In genomic region chr13:111267205-111267604, GRCh38 we compare ENCODE assay signal across 22 cellular contexts. TPM values are rescaled to one million over a fixed set of nuclear protein-coding genes. Genes with fewer than 3 reads are reported as not detected.
"Had no signal": no experiment of that assay in that cellular context is flagged by ENCODE, and none has a peak within 500 bp of the region (broad histone marks: within the 10 kb centered on the region; RNA-seq: fewer than 3 reads in every experiment).

No MANE protein-coding gene starts in this region.

- H3K36me3 ChIP-seq: uterus had no signal

- H3K27me3 ChIP-seq: suprapubic skin, transverse colon, uterus had no signal

- DNase-seq: activated CD4-positive, alpha-beta T cell treated with anti-CD3 and anti-CD28 coated beads for 1 hour; activated CD8-positive, alpha-beta memory T cell treated with anti-CD3 and anti-CD28 coated beads for 24 hours; activated naive CD8-positive, alpha-beta T cell treated with anti-CD3 and anti-CD28 coated beads, Interleukin-2, amount 50 U/mL, for 24 hours; anterior cingulate cortex; caudate nucleus; foreskin melanocyte; kidney; left ventricle myocardium inferior; mucosa of descending colon; natural killer cell; stimulated activated naive CD4-positive, alpha-beta T cell treated with Interleukin-2 at 50 U/mL for 16 hours; SW 1271; T-helper 2 cell; transverse colon; uterus; WERI-Rb-1 had no signal

- H3K36me3 Mint-ChIP-seq: natural killer cell had no signal

- H3K9me3 ChIP-seq: left ventricle myocardium inferior, mucosa of descending colon, suprapubic skin, transverse colon, uterus had no signal

- H3K4me3 Mint-ChIP-seq: activated naive CD8-positive, alpha-beta T cell treated with anti-CD3 and anti-CD28 coated beads, Interleukin-2, amount 50 U/mL, for 24 hours; brain; endodermal cell; memory B cell; natural killer cell had no signal

- H3K9me3 Mint-ChIP-seq: activated naive CD8-positive, alpha-beta T cell treated with anti-CD3 and anti-CD28 coated beads, Interleukin-2, amount 50 U/mL, for 24 hours; endodermal cell; memory B cell; natural killer cell had no signal

- H3K27ac Mint-ChIP-seq: activated naive CD8-positive, alpha-beta T cell treated with anti-CD3 and anti-CD28 coated beads, Interleukin-2, amount 50 U/mL, for 24 hours; endodermal cell; memory B cell had no signal

- H3K27me3 Mint-ChIP-seq: activated naive CD8-positive, alpha-beta T cell treated with anti-CD3 and anti-CD28 coated beads, Interleukin-2, amount 50 U/mL, for 24 hours; brain; memory B cell had no signal

- ATAC-seq: activated naive CD8-positive, alpha-beta T cell treated with anti-CD3 and anti-CD28 coated beads, Interleukin-2, amount 50 U/mL, for 24 hours; mucosa of descending colon; natural killer cell had no signal

- H3K4me3 ChIP-seq: left ventricle myocardium inferior, mucosa of descending colon, suprapubic skin, transverse colon, uterus had no signal

- H3K27ac ChIP-seq: left ventricle myocardium inferior, suprapubic skin, transverse colon, uterus, WERI-Rb-1 had no signal

- H3K4me1 ChIP-seq: uterus had no signal

RNA-seq across cellular contexts. Expression of gene TEX29, which starts 53.2 kb away (rescaled TPM):
- total RNA-seq: epithelial cell of proximal tubule, kidney, left ventricle myocardium inferior, natural killer cell, renal cortical epithelial cell, suprapubic skin, transverse colon had no signal
